13 cellular contexts compared by ENCODE assay signal in the genomic region with DNA sequence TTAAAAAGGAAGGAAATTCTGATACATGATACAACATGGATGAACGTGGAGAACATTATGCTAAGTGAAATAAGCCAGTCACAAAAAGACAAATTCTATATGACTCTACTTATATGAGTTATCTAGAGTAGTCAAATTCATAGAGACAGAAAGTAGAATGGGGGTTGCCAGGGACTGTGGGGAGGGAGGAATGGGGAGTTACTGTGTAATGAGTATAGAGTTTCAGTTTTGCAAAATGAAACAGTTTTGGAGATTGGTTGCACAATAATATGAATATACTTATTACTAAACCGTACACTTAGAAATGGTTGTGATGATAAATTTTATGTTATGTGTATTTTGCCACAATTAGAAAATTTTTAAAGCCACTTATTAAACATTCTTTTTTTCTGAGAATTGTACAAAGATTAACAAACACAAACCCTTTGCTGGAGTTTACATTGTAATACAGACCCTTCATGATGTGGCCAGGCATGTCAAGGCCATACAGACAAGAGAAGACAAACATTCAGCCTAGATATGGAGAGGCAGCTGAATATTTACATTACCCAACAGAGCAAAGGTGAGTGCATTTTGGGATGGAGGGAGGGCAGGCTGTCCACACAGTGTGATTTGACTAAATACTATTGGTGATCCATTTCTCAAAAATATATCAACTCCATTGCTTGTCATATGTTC. TPM values are rescaled to one million over a fixed set of nuclear protein-coding genes. Genes with fewer than 3 reads are reported as not detected.
DNase-seq lines count a peak whose midpoint lies in the region; ATAC-seq and TF ChIP-seq lines count a peak whose summit lies in the region.
"Had no signal": no experiment of that assay in that cellular context is flagged by ENCODE, and none has a peak within 500 bp of the region (broad histone marks: within the 10 kb centered on the region; RNA-seq: fewer than 3 reads in every experiment).

No MANE protein-coding gene starts in this region.

- no peaks in the 10 kb centered on the region for H3K9me3 ChIP-seq in ascending aorta
- H3K9me3 ChIP-seq: right atrium auricular region, stomach had no signal

- H3K27me3 ChIP-seq in ascending aorta, result no peaks in the 10 kb centered on the region
- H3K27me3 ChIP-seq: right atrium auricular region had no signal

- no peaks in the 10 kb centered on the region for H3K4me1 ChIP-seq in ascending aorta
- H3K4me1 ChIP-seq: right atrium auricular region, stomach had no signal

- POLR2A ChIA-PET in RWPE1 (lab: Yijun Ruan, JAX; ENCODE audit: low non-redundant PET), result no interaction called here

- ATAC-seq in HG02884 (IDR thresholded peaks at IDR 0.05; ENCODE audit: unreplicated experiment), result peak; percentile 45
- ATAC-seq in GM19455 (IDR thresholded peaks at IDR 0.05; ENCODE audit: unreplicated experiment), result no peak

- intact Hi-C loops in ascending aorta (cut with DNase I), result no loop called here

- peak; percentile 6 to 18 for DNase-seq in stimulated activated CD4-positive, alpha-beta T cell treated with anti-CD3 and anti-CD28 coated beads, Interleukin-2, amount 100 ng/mL, for 24 hours
- DNase-seq in stimulated activated CD4-positive, alpha-beta T cell treated with anti-CD3 and anti-CD28 coated beads, Interleukin-4, amount 100 ng/mL, for 1 hour, result no peak
- DNase-seq in activated naive CD4-positive, alpha-beta T cell treated with anti-CD3 and anti-CD28 coated beads, Interleukin-2, amount 50 U/mL, for 16 hours, result peak; percentile 11
- DNase-seq in ascending aorta (ENCODE audit: low spot score in 2 of 2) (no peak), RWPE1 (ENCODE audit: low spot score) (no peak)
- DNase-seq: C1 segment of cervical spinal cord, NCI-H146, NCI-H774, stomach had no signal

- CTCF ChIA-PET in RWPE1 (lab: Yijun Ruan, JAX), result no interaction called here

- no peak overlapping the region for H3K27ac ChIP-seq in ascending aorta
- H3K27ac ChIP-seq in RWPE1, result no peak overlapping the region
- H3K27ac ChIP-seq: epithelial cell of prostate, right atrium auricular region, stomach had no signal

- no peaks in the 10 kb centered on the region for H3K36me3 ChIP-seq in ascending aorta
- H3K36me3 ChIP-seq: right atrium auricular region, stomach had no signal

- no peak overlapping the region for H3K4me3 ChIP-seq in ascending aorta
- H3K4me3 ChIP-seq: right atrium auricular region, stomach had no signal

- TF ChIP-seq CTCF in ascending aorta (IDR thresholded peaks at IDR 0.05), result no peak
- no peak for TF ChIP-seq CTCF in RWPE1 (conservative IDR thresholded peaks at IDR 0.05; ENCODE audit: low read depth)

RNA-seq across cellular contexts. Expression of a gene that starts 21.2 kb away (rescaled TPM):
- 0.75 TPM for total RNA-seq in ascending aorta

Comparison
In these comparisons a context has a peak if more than half of its experiments do, and no peak if none do; other contexts are left out.
1. DNase-seq: peak in stimulated activated CD4-positive, alpha-beta T cell treated with anti-CD3 and anti-CD28 coated beads, Interleukin-2, amount 100 ng/mL, for 24 hours (2 of 2) and activated naive CD4-positive, alpha-beta T cell treated with anti-CD3 and anti-CD28 coated beads, Interleukin-2, amount 50 U/mL, for 16 hours (single experiment); none in stimulated activated CD4-positive, alpha-beta T cell treated with anti-CD3 and anti-CD28 coated beads, Interleukin-4, amount 100 ng/mL, for 1 hour (single experiment), ascending aorta (0 of 2) and RWPE1 (single experiment).